In the genomic region with DNA sequence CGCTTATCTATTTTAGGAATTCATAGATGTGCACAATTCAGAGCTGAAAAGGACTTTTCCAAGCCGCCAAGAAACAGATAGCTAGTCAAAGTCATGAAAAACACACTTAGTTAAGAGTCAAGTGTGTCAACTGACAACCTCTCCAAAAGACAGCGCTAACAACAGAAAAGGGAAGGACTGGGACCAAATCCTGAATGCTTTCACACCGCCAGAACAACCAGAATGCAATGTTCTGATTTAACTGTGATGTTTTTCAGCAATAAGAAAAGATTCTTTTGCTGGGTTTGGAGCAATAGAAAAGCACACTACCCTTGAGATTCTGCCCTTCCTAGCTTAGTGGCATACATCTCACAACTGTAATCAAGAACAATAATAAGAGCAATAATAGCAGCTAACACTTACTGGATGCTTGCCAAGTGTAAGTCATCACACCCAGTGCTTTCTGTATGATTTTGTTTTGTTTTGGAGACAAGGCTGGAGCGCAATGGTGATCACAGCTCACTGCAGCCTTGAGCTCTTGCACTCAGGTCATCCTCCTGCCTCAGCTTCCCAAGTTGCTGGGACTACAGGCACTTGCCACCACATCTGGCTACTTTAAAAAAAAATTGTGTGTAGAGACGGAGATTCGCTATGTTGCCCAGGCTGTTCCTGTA, we compare ENCODE assay signal across 22 cellular contexts. TPM values are rescaled to one million over a fixed set of nuclear protein-coding genes. Genes with fewer than 3 reads are reported as not detected.
DNase-seq lines count a peak whose midpoint lies in the region; ATAC-seq and TF ChIP-seq lines count a peak whose summit lies in the region.
"Had no signal": no experiment of that assay in that cellular context is flagged by ENCODE, and none has a peak within 500 bp of the region (broad histone marks: within the 10 kb centered on the region; RNA-seq: fewer than 3 reads in every experiment).

No MANE protein-coding gene starts in this region.

- no peak for ATAC-seq in foreskin keratinocyte
- ATAC-seq: mucosa of descending colon had no signal

- H3K27ac ChIP-seq in adrenal gland (no peak overlapping the region), foreskin keratinocyte (no peak overlapping the region)
- H3K27ac ChIP-seq: coronary artery, left ventricle myocardium inferior, SK-N-MC, spleen had no signal

- DNase-seq in NCI-H1417 (lab: John Stamatoyannopoulos, UW) (peak in 2 of 3 experiments; percentile 30 to 73), NCI-H1417 treated with DMSO at 0.1 percent for 48 hours (lab: John Stamatoyannopoulos, UW) (no peak), NCI-H1436 treated with DMSO at 0.1 percent for 48 hours (lab: John Stamatoyannopoulos, UW) (peak; percentile 34), cardiac fibroblast (ENCODE audit: low read depth in 2 of 2) (peak; percentile 49 to 56), nephron progenitor cell (no peak), adrenal gland (no peak), DMS114 treated with DMSO at 0.1 percent for 48 hours (lab: John Stamatoyannopoulos, UW; ENCODE audit: unreplicated experiment) (no peak), foreskin keratinocyte (no peak)
- DNase-seq: 8988T; activated B cell treated with CpG ODN at 0.5 μM for 24 hours; activated CD4-positive, alpha-beta memory T cell treated with anti-CD3 and anti-CD28 coated beads for 36 hours; activated naive CD4-positive, alpha-beta T cell; AML-193; immature natural killer cell; KBM-7; left ventricle myocardium inferior; mucosa of descending colon; spleen had no signal

- no peaks in the 10 kb centered on the region for H3K4me1 Mint-ChIP-seq in nephron progenitor cell
- H3K4me1 Mint-ChIP-seq: activated B cell treated with CpG ODN at 0.5 μM for 24 hours, neural crest cell had no signal

- H3K36me3 Mint-ChIP-seq in nephron progenitor cell (ENCODE audit: low read depth), result peaks cover 82% of the 10 kb centered on the region

- peaks cover 0 to 81% of the 10 kb centered on the region in 2 donors for H3K36me3 ChIP-seq in adrenal gland (replicated peaks in 1 of 2)

- no peak overlapping the region for H3K4me3 Mint-ChIP-seq in nephron progenitor cell
- H3K4me3 Mint-ChIP-seq: activated B cell treated with CpG ODN at 0.5 μM for 24 hours; activated CD4-positive, alpha-beta memory T cell treated with anti-CD3 and anti-CD28 coated beads for 36 hours; immature natural killer cell; T-helper 2 cell treated with Interferon-gamma antibody and Interleukin-4, amounts not matched to agents 5 μg/mL and 100 μg/mL, for 36 hours had no signal

- no peaks in the 10 kb centered on the region for H3K9me3 ChIP-seq in adrenal gland (replicated peaks in 1 of 3)
- H3K9me3 ChIP-seq: left ventricle myocardium inferior, mucosa of descending colon, spleen had no signal

- WGBS in adrenal gland, 4 donors, result 83 to 92% (median 89%) methylated on average over 7 of the region's 7 CpGs

- H3K27me3 ChIP-seq in adrenal gland, result no peaks in the 10 kb centered on the region
- H3K27me3 ChIP-seq in foreskin keratinocyte, result no peaks in the 10 kb centered on the region
- H3K27me3 ChIP-seq: spleen had no signal

- peak overlapping the region; percentile 14 for H3K27ac Mint-ChIP-seq in nephron progenitor cell
- H3K27ac Mint-ChIP-seq: activated B cell treated with CpG ODN at 0.5 μM for 24 hours; immature natural killer cell; T-helper 2 cell treated with Interferon-gamma antibody and Interleukin-4, amounts not matched to agents 5 μg/mL and 100 μg/mL, for 36 hours had no signal

- H3K9me3 Mint-ChIP-seq in nephron progenitor cell, result no peaks in the 10 kb centered on the region
- H3K9me3 Mint-ChIP-seq: activated B cell treated with CpG ODN at 0.5 μM for 24 hours; activated CD4-positive, alpha-beta memory T cell treated with anti-CD3 and anti-CD28 coated beads for 36 hours; immature natural killer cell; neural crest cell; T-helper 2 cell treated with Interferon-gamma antibody and Interleukin-4, amounts not matched to agents 5 μg/mL and 100 μg/mL, for 36 hours had no signal

- TF ChIP-seq POLR2A in adrenal gland (IDR thresholded peaks at IDR 0.05), result no peak

- TF ChIP-seq CTCF in cardiac fibroblast (IDR thresholded peaks at IDR 0.05; ENCODE audit: low read depth, low read length), result no peak
- TF ChIP-seq CTCF in nephron progenitor cell (IDR thresholded peaks at IDR 0.05), result no peak
- TF ChIP-seq CTCF in adrenal gland (IDR thresholded peaks at IDR 0.05), result no peak
- no peak for TF ChIP-seq CTCF in foreskin keratinocyte (conservative IDR thresholded peaks at IDR 0.05)

- peaks cover 0 to 7% of the 10 kb centered on the region in 2 donors for H3K4me1 ChIP-seq in adrenal gland (replicated peaks in 1 of 2)
- peaks cover 3% of the 10 kb centered on the region for H3K4me1 ChIP-seq in foreskin keratinocyte
- H3K4me1 ChIP-seq: spleen had no signal

- intact Hi-C loops in adrenal gland (cut with DNase I), result no loop called here

- no peaks in the 10 kb centered on the region for H3K27me3 Mint-ChIP-seq in nephron progenitor cell (ENCODE audit: low read depth, poor library complexity)
- H3K27me3 Mint-ChIP-seq: activated B cell treated with CpG ODN at 0.5 μM for 24 hours; activated CD4-positive, alpha-beta memory T cell treated with anti-CD3 and anti-CD28 coated beads for 36 hours had no signal

- no peak overlapping the region for H3K4me3 ChIP-seq in cardiac fibroblast (replicated peaks in 1 of 2; ENCODE audit: low read depth in 2 of 2, low read length in 2 of 2)
- H3K4me3 ChIP-seq in adrenal gland, result no peak overlapping the region
- H3K4me3 ChIP-seq: coronary artery, left ventricle myocardium inferior, mucosa of descending colon, SK-N-MC, spleen had no signal

RNA-seq across cellular contexts. Expression of a gene that starts 33.9 kb away (rescaled TPM):
- 100 to 1,000 TPM; 119 to 536 (median 209) TPM for total RNA-seq in adrenal gland
- 100 to 1,000 TPM in 2 of 3 donors, 10 to 100 TPM in 1; 85.5 to 190 (median 101) TPM for polyA plus RNA-seq in adrenal gland
- 21.9 and 25.4 TPM in 2 replicates for total RNA-seq in foreskin keratinocyte
- 7.4 and 10.8 TPM in 2 replicates for polyA plus RNA-seq in foreskin keratinocyte
- polyA plus RNA-seq: immature natural killer cell had no signal

Comparison
In these comparisons a context has a peak if more than half of its experiments do, and no peak if none do; other contexts are left out.
1. DNase-seq: peak in NCI-H1417 (2 of 3), NCI-H1436 treated with DMSO at 0.1 percent for 48 hours (single experiment) and cardiac fibroblast (2 of 2); none in NCI-H1417 treated with DMSO at 0.1 percent for 48 hours (single experiment), nephron progenitor cell (single experiment), adrenal gland (0 of 7), DMS114 treated with DMSO at 0.1 percent for 48 hours (single experiment) and foreskin keratinocyte (0 of 2).